15 cellular contexts compared by ENCODE assay signal in genomic region chrX:10856797-10857196, GRCh38.
DNase-seq lines count a peak whose midpoint lies in the region; ATAC-seq and TF ChIP-seq lines count a peak whose summit lies in the region.
"Had no signal": no experiment of that assay in that cellular context is flagged by ENCODE, and none has a peak within 500 bp of the region (broad histone marks: within the 10 kb centered on the region; RNA-seq: fewer than 3 reads in every experiment).

No MANE protein-coding gene starts in this region.

- H3K4me1 Mint-ChIP-seq in nephron: peaks cover 20% of the 10 kb centered on the region
- no peaks in the 10 kb centered on the region for H3K4me1 Mint-ChIP-seq in activated CD8-positive, alpha-beta T cell treated with anti-CD3 and anti-CD28 coated beads for 36 hours (ENCODE audit: low read depth)
- H3K4me1 Mint-ChIP-seq: CD14-positive monocyte had no signal

- no peak overlapping the region for H3K4me3 ChIP-seq in cardiac muscle cell
- H3K4me3 ChIP-seq: BLaER1, GM23248, HAP-1 had no signal

- H3K27me3 Mint-ChIP-seq in nephron (ENCODE audit: low read depth): no peaks in the 10 kb centered on the region
- H3K27me3 Mint-ChIP-seq in activated CD8-positive, alpha-beta T cell treated with anti-CD3 and anti-CD28 coated beads for 36 hours: no peaks in the 10 kb centered on the region

- intact Hi-C loops in left cardiac atrium (cut with DNase I): no loop called here
- intact Hi-C loops in activated CD8-positive, alpha-beta T cell treated with anti-CD3 and anti-CD28 coated beads for 36 hours (cut with micrococcal nuclease): no loop called here

- no peaks in the 10 kb centered on the region for H3K9me3 ChIP-seq in cardiac muscle cell (ENCODE audit: low read depth)
- H3K9me3 ChIP-seq: BLaER1, HAP-1 had no signal

- no peak for DNase-seq in cardiac muscle cell (ENCODE audit: low read depth in 1 of 2, low spot score in 1 of 2)
- no peak for DNase-seq in left cardiac atrium
- DNase-seq in DMS 273 treated with DMSO at 0.1 percent for 48 hours (lab: John Stamatoyannopoulos, UW): peak; percentile 81
- DNase-seq in NCI-H82 (lab: John Stamatoyannopoulos, UW): peak; percentile 82
- DNase-seq in GF-D8 (lab: John Stamatoyannopoulos, UW): no peak
- no peak for DNase-seq in central memory CD4-positive, alpha-beta T cell
- DNase-seq in activated CD8-positive, alpha-beta T cell treated with anti-CD3 and anti-CD28 coated beads for 36 hours: no peak
- DNase-seq: 8988T; Calu3; CD8-positive, alpha-beta T cell; GM23248 had no signal

- H3K9me3 Mint-ChIP-seq in nephron: peaks cover 6% of the 10 kb centered on the region
- no peaks in the 10 kb centered on the region for H3K9me3 Mint-ChIP-seq in activated CD8-positive, alpha-beta T cell treated with anti-CD3 and anti-CD28 coated beads for 36 hours
- H3K9me3 Mint-ChIP-seq: CD8-positive, alpha-beta T cell had no signal

- TF ChIP-seq CTCF in cardiac muscle cell (IDR thresholded peaks at IDR 0.05; ENCODE audit: low read depth, low read length) (no peak), nephron (IDR thresholded peaks at IDR 0.05; ENCODE audit: unreplicated experiment in 3 of 3) (no peak)
- TF ChIP-seq CTCF in activated CD8-positive, alpha-beta T cell treated with anti-CD3 and anti-CD28 coated beads for 36 hours (IDR thresholded peaks at IDR 0.05): no peak

- H3K27ac ChIP-seq in cardiac muscle cell: peak overlapping the region; percentile 69
- H3K27ac ChIP-seq: BLaER1, GM23248 had no signal

- CTCF ChIA-PET in activated CD8-positive, alpha-beta T cell treated with anti-CD3 and anti-CD28 coated beads for 36 hours (lab: Charles Lee): no interaction called here

- H3K27me3 ChIP-seq in cardiac muscle cell: no peaks in the 10 kb centered on the region

- ATAC-seq in left cardiac atrium: no peak
- ATAC-seq in activated CD8-positive, alpha-beta T cell treated with anti-CD3 and anti-CD28 coated beads for 36 hours: no peak
- ATAC-seq: CD8-positive, alpha-beta T cell had no signal

- no peak overlapping the region for H3K4me3 Mint-ChIP-seq in nephron
- H3K4me3 Mint-ChIP-seq in activated CD8-positive, alpha-beta T cell treated with anti-CD3 and anti-CD28 coated beads for 36 hours: no peak overlapping the region
- H3K4me3 Mint-ChIP-seq: CD14-positive monocyte; CD8-positive, alpha-beta T cell had no signal

- H3K4me1 ChIP-seq in cardiac muscle cell (ENCODE audit: low read depth): peaks cover 19% of the 10 kb centered on the region
- H3K4me1 ChIP-seq: HAP-1 had no signal

- no peaks in the 10 kb centered on the region for H3K36me3 ChIP-seq in cardiac muscle cell
- H3K36me3 ChIP-seq: BLaER1, HAP-1 had no signal

- POLR2A ChIA-PET in activated CD8-positive, alpha-beta T cell treated with anti-CD3 and anti-CD28 coated beads for 36 hours (lab: Charles Lee): no interaction called here

- peak overlapping the region; percentile 33 to 62 (median 37) for H3K27ac Mint-ChIP-seq in nephron
- no peak overlapping the region for H3K27ac Mint-ChIP-seq in activated CD8-positive, alpha-beta T cell treated with anti-CD3 and anti-CD28 coated beads for 36 hours
- H3K27ac Mint-ChIP-seq: CD14-positive monocyte; CD8-positive, alpha-beta T cell had no signal

- no peaks in the 10 kb centered on the region for H3K36me3 Mint-ChIP-seq in nephron (ENCODE audit: low read depth)
- H3K36me3 Mint-ChIP-seq in activated CD8-positive, alpha-beta T cell treated with anti-CD3 and anti-CD28 coated beads for 36 hours (ENCODE audit: low read depth): no peaks in the 10 kb centered on the region
- H3K36me3 Mint-ChIP-seq: CD14-positive monocyte; CD8-positive, alpha-beta T cell had no signal

Comparison
In these comparisons a context has a peak if more than half of its experiments do, and no peak if none do; other contexts are left out.
1. DNase-seq: peak in DMS 273 treated with DMSO at 0.1 percent for 48 hours (single experiment) and NCI-H82 (single experiment); none in cardiac muscle cell (0 of 2), left cardiac atrium (single experiment), GF-D8 (single experiment), central memory CD4-positive, alpha-beta T cell (single experiment) and activated CD8-positive, alpha-beta T cell treated with anti-CD3 and anti-CD28 coated beads for 36 hours (single experiment).